ENCODE assay signal across 10 cellular contexts in genomic region chr11:62575837-62576236, GRCh38. TPM values are rescaled to one million over a fixed set of nuclear protein-coding genes. Genes with fewer than 3 reads are reported as not detected.
DNase-seq lines count a peak whose midpoint lies in the region; ATAC-seq and TF ChIP-seq lines count a peak whose summit lies in the region.
"Had no signal": no experiment of that assay in that cellular context is flagged by ENCODE, and none has a peak within 500 bp of the region (broad histone marks: within the 10 kb centered on the region; RNA-seq: fewer than 3 reads in every experiment).

No MANE protein-coding gene starts in this region.

- CTCF ChIA-PET in naive thymus-derived CD4-positive, alpha-beta T cell (lab: Charles Lee): no interaction called here

- POLR2A ChIA-PET in naive thymus-derived CD4-positive, alpha-beta T cell (lab: Charles Lee): interaction anchor here (7.5 to 8.1 kb wide), 2 partner anchors 17 to 20 kb away, joined by 92 read pairs; partner anchors contain the start of gene TUT1

- H3K4me3 ChIP-seq in heart right ventricle (peak overlapping the region in 7 of 10 donors; percentile 67 to 95 (median 83)), choroid plexus epithelial cell (ENCODE audit: low read depth, low read length) (peak overlapping the region; percentile 85), vagina (peak overlapping the region in 1 of 2 donors; percentile 84)
- H3K4me3 ChIP-seq in naive thymus-derived CD4-positive, alpha-beta T cell (ENCODE audit: low read length): no peak overlapping the region

- H3K4me1 ChIP-seq in heart right ventricle (peaks cover 11 to 61% (median 45%) of the 10 kb centered on the region in 9 donors), vagina (peaks cover 38% of the 10 kb centered on the region)
- peaks cover 8 to 11% of the 10 kb centered on the region in 2 donors for H3K4me1 ChIP-seq in naive thymus-derived CD4-positive, alpha-beta T cell (ENCODE audit: control insufficient read depth in 2 of 2, insufficient read depth in 2 of 2, low read length in 2 of 2)

- H3K27ac Mint-ChIP-seq in naive thymus-derived CD4-positive, alpha-beta T cell: peak overlapping the region in 6 of 9 donors; percentile 59 to 95 (median 81)

- ATAC-seq in heart right ventricle: no peak
- no peak for ATAC-seq in naive thymus-derived CD4-positive, alpha-beta T cell
- ATAC-seq in HG02763 (IDR thresholded peaks at IDR 0.05; ENCODE audit: unreplicated experiment): no peak

- H3K9me3 Mint-ChIP-seq in naive thymus-derived CD4-positive, alpha-beta T cell: peaks cover 0 to 2% (median 0%) of the 10 kb centered on the region in 11 donors

- peak overlapping the region in 9 of 10 donors; percentile 81 to 98 (median 92) for H3K27ac ChIP-seq in heart right ventricle
- H3K27ac ChIP-seq in naive thymus-derived CD4-positive, alpha-beta T cell (ENCODE audit: low read depth, low read length): no peak overlapping the region
- H3K27ac ChIP-seq in vagina: peak overlapping the region; percentile 100

- H3K9me3 ChIP-seq in heart right ventricle (no peaks in the 10 kb centered on the region), vagina (no peaks in the 10 kb centered on the region)
- H3K9me3 ChIP-seq in naive thymus-derived CD4-positive, alpha-beta T cell (ENCODE audit: control insufficient read depth in 2 of 3, low read length in 3 of 3): no peaks in the 10 kb centered on the region

- DNase-seq in heart right ventricle (no peak), cardiac septum (ENCODE audit: low spot score) (no peak), choroid plexus epithelial cell (ENCODE audit: low read depth) (no peak), vagina (ENCODE audit: extremely low spot score in 2 of 2) (no peak), erythroblast (lab: John Stamatoyannopoulos, UW) (no peak), NCI-H510A (lab: John Stamatoyannopoulos, UW) (no peak)
- no peak for DNase-seq in naive thymus-derived CD4-positive, alpha-beta T cell
- DNase-seq: hippocampal formation, NCI-H446 had no signal

- peak overlapping the region in 8 of 10 donors; percentile 66 to 100 (median 94) for H3K4me3 Mint-ChIP-seq in naive thymus-derived CD4-positive, alpha-beta T cell

- intact Hi-C loops in heart right ventricle (cut with DNase I) (loop anchor here in 2 of 10 donors (2.0 to 10.0 kb wide), 2 partner anchors 15 to 279 kb away; partner anchors contain the start of gene TUT1 (in 1 of the 2)), cardiac septum (cut with DNase I) (no loop called here), vagina (cut with DNase I) (no loop called here)
- intact Hi-C loops in naive thymus-derived CD4-positive, alpha-beta T cell (cut with micrococcal nuclease): no loop called here

- TF ChIP-seq CTCF in heart right ventricle (IDR thresholded peaks at IDR 0.05) (no peak), choroid plexus epithelial cell (conservative IDR thresholded peaks at IDR 0.05; ENCODE audit: low read depth, low read length) (no peak), vagina (IDR thresholded peaks at IDR 0.05) (no peak)

- TF ChIP-seq POLR2A in vagina (IDR thresholded peaks at IDR 0.05): no peak
- TF ChIP-seq POLR2A in erythroblast (IDR thresholded peaks at IDR 0.05; ENCODE audit: low read length): no peak

- H3K36me3 Mint-ChIP-seq in naive thymus-derived CD4-positive, alpha-beta T cell: peaks cover 15 to 30% (median 24%) of the 10 kb centered on the region in 5 donors

- no peaks in the 10 kb centered on the region for H3K27me3 Mint-ChIP-seq in naive thymus-derived CD4-positive, alpha-beta T cell

- no peaks in the 10 kb centered on the region for H3K27me3 ChIP-seq in heart right ventricle
- no peaks in the 10 kb centered on the region for H3K27me3 ChIP-seq in naive thymus-derived CD4-positive, alpha-beta T cell (ENCODE audit: control insufficient read depth in 2 of 2, insufficient read depth in 2 of 2, low read length in 2 of 2)
- no peaks in the 10 kb centered on the region for H3K27me3 ChIP-seq in vagina

- 76 to 79% methylated on average over 14 of the region's 14 CpGs for WGBS in heart right ventricle, 2 donors

- peaks cover 34 to 47% (median 39%) of the 10 kb centered on the region in 7 donors for H3K4me1 Mint-ChIP-seq in naive thymus-derived CD4-positive, alpha-beta T cell

- H3K36me3 ChIP-seq in heart right ventricle (peaks cover 0 to 72% (median 9%) of the 10 kb centered on the region in 9 donors), vagina (peaks cover 0 to 37% of the 10 kb centered on the region in 2 donors)
- peaks cover 0 to 68% (median 2%) of the 10 kb centered on the region in 3 experiments for H3K36me3 ChIP-seq in naive thymus-derived CD4-positive, alpha-beta T cell (ENCODE audit: control insufficient read depth in 2 of 3, insufficient read depth in 3 of 3, low read length in 3 of 3)

RNA-seq across cellular contexts. Expression of gene EEF1G, which starts 2.1 kb away (rescaled TPM):
- total RNA-seq in heart right ventricle (1,000 to 10,000 TPM in 5 of 10 donors, 100 to 1,000 TPM in 5; 784 to 1,131 (median 1,002) TPM), cardiac septum (735 TPM), vagina (1,183 TPM)
- polyA plus RNA-seq in heart right ventricle: 1,000 to 10,000 TPM in 1 of 2 donors, 100 to 1,000 TPM in 1; 555 to 1,173 TPM
- 1,000 to 10,000 TPM; 1,186 to 2,550 (median 2,338) TPM for total RNA-seq in naive thymus-derived CD4-positive, alpha-beta T cell
- 1,000 to 10,000 TPM; 2,027 to 2,354 TPM for polyA plus RNA-seq in naive thymus-derived CD4-positive, alpha-beta T cell

RNA-seq across cellular contexts. Expression of gene TUT1, which starts 15.5 kb away (rescaled TPM):
- total RNA-seq in heart right ventricle (10 to 100 TPM in 8 of 10 donors, 1 to 10 TPM in 2; 8.2 to 17.9 (median 12.3) TPM), cardiac septum (11.7 TPM), vagina (12.0 TPM)
- polyA plus RNA-seq in heart right ventricle: 10 to 100 TPM in 1 of 2 donors, 1 to 10 TPM in 1; 9.3 to 19.2 TPM
- total RNA-seq in naive thymus-derived CD4-positive, alpha-beta T cell: 10 to 100 TPM; 34.5 to 54.6 (median 37.4) TPM
- polyA plus RNA-seq in naive thymus-derived CD4-positive, alpha-beta T cell: 10 to 100 TPM; 20.2 to 25.4 TPM

RNA-seq across cellular contexts. Expression of gene MTA2, which starts 25.8 kb away (rescaled TPM):
- total RNA-seq in heart right ventricle (10 to 100 TPM; 25.0 to 45.3 (median 29.8) TPM), cardiac septum (36.8 TPM), vagina (96.3 TPM)
- polyA plus RNA-seq in heart right ventricle: 10 to 100 TPM; 22.1 to 35.3 TPM
- 100 to 1,000 TPM; 134 to 238 (median 199) TPM for total RNA-seq in naive thymus-derived CD4-positive, alpha-beta T cell
- polyA plus RNA-seq in naive thymus-derived CD4-positive, alpha-beta T cell: 10 to 100 TPM; 25.6 to 46.4 TPM

RNA-seq across cellular contexts. Expression of gene AHNAK, which starts 29.2 kb away (rescaled TPM):
- total RNA-seq in heart right ventricle (100 to 1,000 TPM; 259 to 447 (median 386) TPM), cardiac septum (485 TPM), vagina (828 TPM)
- 100 to 1,000 TPM; 101 to 113 TPM for polyA plus RNA-seq in heart right ventricle
- total RNA-seq in naive thymus-derived CD4-positive, alpha-beta T cell: 100 to 1,000 TPM; 174 to 622 (median 243) TPM
- polyA plus RNA-seq in naive thymus-derived CD4-positive, alpha-beta T cell: 1 to 10 TPM; 6.7 to 7.7 TPM

RNA-seq across cellular contexts. Expression of gene EML3, which starts 36.7 kb away (rescaled TPM):
- total RNA-seq in heart right ventricle (10 to 100 TPM in 8 of 10 donors, 1 to 10 TPM in 2; 7.7 to 27.2 (median 15.2) TPM), cardiac septum (29.6 TPM), vagina (69.0 TPM)
- 10 to 100 TPM; 18.9 to 50.4 TPM for polyA plus RNA-seq in heart right ventricle
- total RNA-seq in naive thymus-derived CD4-positive, alpha-beta T cell: 100 to 1,000 TPM; 152 to 209 (median 188) TPM
- polyA plus RNA-seq in naive thymus-derived CD4-positive, alpha-beta T cell: 10 to 100 TPM; 14.6 to 23.9 TPM
